Comparison of ENCODE assay signal across 25 cellular contexts in genomic region chr10:64506963-64507362, GRCh38.
"Had no signal": no experiment of that assay in that cellular context is flagged by ENCODE, and none has a peak within 500 bp of the region (broad histone marks: within the 10 kb centered on the region; RNA-seq: fewer than 3 reads in every experiment).

No MANE protein-coding gene starts in this region.

- DNase-seq: activated B cell treated with CpG ODN at 0.5 μM for 24 hours; activated CD4-positive, alpha-beta T cell treated with anti-CD3 and anti-CD28 coated beads for 36 hours; activated CD4-positive, alpha-beta T cell treated with anti-CD3 and anti-CD28 coated beads, Interleukin-2, amount 50 U/mL, for 4 hours; activated naive CD4-positive, alpha-beta T cell; activated T-cell treated with anti-CD3 and anti-CD28 coated beads for 4 hours; activated T-cell treated with anti-CD3 and anti-CD28 coated beads, Interleukin-2, amount 50 U/mL, for 72 hours; cerebellar nuclear complex; colonic mucosa; effector memory CD4-positive, alpha-beta T cell; foreskin fibroblast; heart right ventricle; left cardiac atrium; left ventricle myocardium superior; naive thymus-derived CD8-positive, alpha-beta T cell; occipital lobe; right cardiac atrium; stimulated activated CD4-positive, alpha-beta T cell treated with anti-CD3 and anti-CD28 coated beads, Interleukin-15, amount 100 ng/mL, for 24 hours; stimulated activated naive CD4-positive, alpha-beta T cell; T-helper 17 cell; T1000 had no signal

- H3K4me3 ChIP-seq: breast epithelium, colonic mucosa, heart right ventricle, tibial nerve had no signal

- H3K27me3 Mint-ChIP-seq: activated B cell treated with CpG ODN at 0.5 μM for 24 hours; activated CD4-positive, alpha-beta T cell treated with anti-CD3 and anti-CD28 coated beads for 36 hours; naive thymus-derived CD8-positive, alpha-beta T cell; T-helper 17 cell had no signal

- H3K9me3 ChIP-seq: breast epithelium, colonic mucosa, heart right ventricle, tibial nerve had no signal

- H3K36me3 ChIP-seq: breast epithelium, colonic mucosa, heart right ventricle, tibial nerve had no signal

- H3K27ac Mint-ChIP-seq: activated B cell treated with CpG ODN at 0.5 μM for 24 hours; activated CD4-positive, alpha-beta T cell treated with anti-CD3 and anti-CD28 coated beads for 36 hours; activated naive CD4-positive, alpha-beta T cell treated with anti-CD3 and anti-CD28 coated beads, Interleukin-2, amount 50 U/mL, for 72 hours; activated T-cell treated with anti-CD3 and anti-CD28 coated beads, Interleukin-2, amount 50 U/mL, for 72 hours; naive thymus-derived CD8-positive, alpha-beta T cell; T-helper 17 cell had no signal

- ATAC-seq: activated CD4-positive, alpha-beta T cell treated with anti-CD3 and anti-CD28 coated beads for 36 hours; activated naive CD4-positive, alpha-beta T cell treated with anti-CD3 and anti-CD28 coated beads, Interleukin-2, amount 50 U/mL, for 72 hours; activated T-cell treated with anti-CD3 and anti-CD28 coated beads, Interleukin-2, amount 50 U/mL, for 72 hours; esophagus mucosa; heart right ventricle; left cardiac atrium; left ventricle myocardium superior; naive thymus-derived CD8-positive, alpha-beta T cell; right cardiac atrium; T-helper 17 cell had no signal

- H3K4me1 Mint-ChIP-seq: activated B cell treated with CpG ODN at 0.5 μM for 24 hours; activated CD4-positive, alpha-beta T cell treated with anti-CD3 and anti-CD28 coated beads for 36 hours; naive thymus-derived CD8-positive, alpha-beta T cell; neural crest cell; T-helper 17 cell had no signal

- H3K27ac ChIP-seq: breast epithelium, colonic mucosa, heart right ventricle, tibial nerve had no signal

- H3K4me3 Mint-ChIP-seq: activated B cell treated with CpG ODN at 0.5 μM for 24 hours; activated CD4-positive, alpha-beta T cell treated with anti-CD3 and anti-CD28 coated beads for 36 hours; activated T-cell treated with anti-CD3 and anti-CD28 coated beads, Interleukin-2, amount 50 U/mL, for 72 hours; naive thymus-derived CD8-positive, alpha-beta T cell; neural crest cell; T-helper 17 cell had no signal

- H3K27me3 ChIP-seq: breast epithelium, colonic mucosa, heart right ventricle, tibial nerve had no signal

- H3K9me3 Mint-ChIP-seq: activated naive CD4-positive, alpha-beta T cell treated with anti-CD3 and anti-CD28 coated beads, Interleukin-2, amount 50 U/mL, for 72 hours had no signal

- H3K36me3 Mint-ChIP-seq: activated naive CD4-positive, alpha-beta T cell treated with anti-CD3 and anti-CD28 coated beads, Interleukin-2, amount 50 U/mL, for 72 hours; naive thymus-derived CD8-positive, alpha-beta T cell had no signal

- H3K4me1 ChIP-seq: breast epithelium, colonic mucosa, heart right ventricle, tibial nerve had no signal
